Comparison of ENCODE assay signal across 11 cellular contexts in the genomic region with DNA sequence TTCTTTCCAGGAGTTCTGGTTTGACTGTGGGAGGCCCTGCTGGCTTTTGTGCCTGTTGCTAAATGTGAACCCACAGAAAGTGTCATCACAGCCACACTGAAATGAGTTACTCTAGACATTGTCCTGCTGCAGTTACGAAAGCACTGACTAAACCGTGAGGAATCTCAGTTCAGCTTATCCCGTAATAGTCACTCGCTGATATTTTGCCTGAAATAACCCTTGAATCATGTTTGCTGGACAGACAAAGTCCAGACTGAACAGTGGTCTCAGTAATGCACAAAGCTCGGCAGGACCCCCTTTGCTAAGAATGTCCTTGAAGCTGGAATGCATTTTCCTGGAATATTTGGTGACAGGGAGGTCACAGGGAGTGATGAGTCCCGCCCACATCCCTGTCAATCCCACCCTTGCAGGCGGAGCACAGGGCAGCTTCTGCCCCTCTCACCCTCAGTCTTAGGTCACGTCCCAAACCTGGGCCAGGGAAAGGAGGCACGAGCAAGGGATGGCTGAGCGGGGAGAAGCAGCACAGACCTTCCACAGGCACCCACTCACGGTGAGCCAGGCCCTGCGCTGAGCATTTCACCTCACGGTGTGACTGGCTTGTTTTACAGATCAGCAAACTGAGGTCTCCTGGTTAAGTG. TPM values are rescaled to one million over a fixed set of nuclear protein-coding genes. Genes with fewer than 3 reads are reported as not detected.
DNase-seq lines count a peak whose midpoint lies in the region; ATAC-seq and TF ChIP-seq lines count a peak whose summit lies in the region.
"Had no signal": no experiment of that assay in that cellular context is flagged by ENCODE, and none has a peak within 500 bp of the region (broad histone marks: within the 10 kb centered on the region; RNA-seq: fewer than 3 reads in every experiment).

No MANE protein-coding gene starts in this region.

- in situ Hi-C loops in GM13977 (cut with MboI; ENCODE audit: low pct_unique_long_range_greater_than_20kb, low sequenced_read_pairs, unreplicated experiment) = no loop called here

- H3K36me3 ChIP-seq in adipocyte (ENCODE audit: control insufficient read depth, insufficient read depth, low read length, severe bottlenecking) (peaks cover 19% of the 10 kb centered on the region), smooth muscle cell (ENCODE audit: low read depth) (no peaks in the 10 kb centered on the region)

- peaks cover 5% of the 10 kb centered on the region for H4K20me1 ChIP-seq in smooth muscle cell (ENCODE audit: low read depth)

- H3K4me2 ChIP-seq in smooth muscle cell = peak overlapping the region; percentile 69

- peak overlapping the region; percentile 88 for H3K27ac ChIP-seq in smooth muscle cell (ENCODE audit: low read depth)

- WGBS in smooth muscle cell (ENCODE audit: low lambda C conversion rate) = 42% methylated on average over 13 of the region's 13 CpGs

- H3F3A ChIP-seq in smooth muscle cell (ENCODE audit: low read depth) = no peaks in the 10 kb centered on the region

- no peaks in the 10 kb centered on the region for H3K9me3 ChIP-seq in adipocyte (ENCODE audit: control insufficient read depth, low read length)
- H3K9me3 ChIP-seq in smooth muscle cell (replicated peaks; ENCODE audit: low read depth) = no peaks in the 10 kb centered on the region

- no peak for ATAC-seq in activated CD4-positive, CD25-positive, alpha-beta regulatory T cell treated with anti-CD3 and anti-CD28 coated beads, Interleukin-2, amount 50 U/mL, for 24 hours
- ATAC-seq in HG03095 (IDR thresholded peaks at IDR 0.05; ENCODE audit: unreplicated experiment) = no peak
- ATAC-seq: activated naive CD4-positive, alpha-beta T cell treated with anti-CD3 and anti-CD28 coated beads, Interleukin-2, amount 50 U/mL, for 72 hours had no signal

- DNase-seq in HFF-Myc (ENCODE audit: extremely low read depth, low read depth) (peak; percentile 35), adipocyte (ENCODE audit: low read depth) (peak; percentile 94), glomerular visceral epithelial cell (ENCODE audit: extremely low spot score) (peak; percentile 67), smooth muscle cell (lab: John Stamatoyannopoulos, UW; ENCODE audit: unreplicated experiment) (no peak), GM13977 (ENCODE audit: low spot score) (no peak)
- no peak for DNase-seq in activated CD4-positive, alpha-beta T cell treated with anti-CD3 and anti-CD28 coated beads for 1 hour
- DNase-seq: activated CD4-positive, alpha-beta T cell treated with anti-CD3 and anti-CD28 coated beads, Interleukin-2, amount 10 ng/mL, durations not matched to agents 24 days and 14 days; GF-D8 had no signal

- no peaks in the 10 kb centered on the region for H3K27me3 ChIP-seq in adipocyte (replicated peaks; ENCODE audit: control insufficient read depth, insufficient read depth, low read length)
- H3K27me3 ChIP-seq in smooth muscle cell (ENCODE audit: low read depth) = no peaks in the 10 kb centered on the region

- peaks cover 53% of the 10 kb centered on the region for H3K4me1 ChIP-seq in adipocyte (ENCODE audit: control insufficient read depth, insufficient read depth, low read length)
- H3K4me1 ChIP-seq in smooth muscle cell (ENCODE audit: low read depth) = no peaks in the 10 kb centered on the region

- H3K79me2 ChIP-seq in smooth muscle cell (ENCODE audit: low read depth) = no peaks in the 10 kb centered on the region

- no peak overlapping the region for H2AFZ ChIP-seq in smooth muscle cell (ENCODE audit: low read depth)

- no peak overlapping the region for H3K4me3 ChIP-seq in HFF-Myc (replicated peaks; ENCODE audit: low read depth, low read length)
- H3K4me3 ChIP-seq in adipocyte (ENCODE audit: low read length) = peak overlapping the region; percentile 19
- no peak overlapping the region for H3K4me3 ChIP-seq in smooth muscle cell

- no peak for TF ChIP-seq CTCF in HFF-Myc (IDR thresholded peaks at IDR 0.05; ENCODE audit: low read depth, low read length, missing control alignments)
- no peak for TF ChIP-seq CTCF in smooth muscle cell (IDR thresholded peaks at IDR 0.05; ENCODE audit: borderline replicate concordance, insufficient read depth, poor library complexity, severe bottlenecking)
- TF ChIP-seq CTCF in GM13977 (IDR thresholded peaks at IDR 0.05; ENCODE audit: extremely low read depth, insufficient read depth, missing control alignments) = no peak

- H3K9ac ChIP-seq in adipocyte (ENCODE audit: low read length) (peak overlapping the region; percentile 67), smooth muscle cell (ENCODE audit: low read depth) (peak overlapping the region; percentile 72)

RNA-seq across cellular contexts. Expression of gene ADI1, which starts 53.4 kb away (rescaled TPM):
- total RNA-seq in smooth muscle cell = 19.0 and 27.3 TPM in 2 replicates
- polyA plus RNA-seq in smooth muscle cell = 30.9 and 35.0 TPM in 2 replicates

Comparison
In these comparisons a context has a peak if more than half of its experiments do, and no peak if none do; other contexts are left out.
1. DNase-seq: peak in HFF-Myc (single experiment), adipocyte (single experiment) and glomerular visceral epithelial cell (single experiment); none in smooth muscle cell (single experiment), GM13977 (single experiment) and activated CD4-positive, alpha-beta T cell treated with anti-CD3 and anti-CD28 coated beads for 1 hour (single experiment).